ENCODE assay signal across 8 cellular contexts in the genomic region with DNA sequence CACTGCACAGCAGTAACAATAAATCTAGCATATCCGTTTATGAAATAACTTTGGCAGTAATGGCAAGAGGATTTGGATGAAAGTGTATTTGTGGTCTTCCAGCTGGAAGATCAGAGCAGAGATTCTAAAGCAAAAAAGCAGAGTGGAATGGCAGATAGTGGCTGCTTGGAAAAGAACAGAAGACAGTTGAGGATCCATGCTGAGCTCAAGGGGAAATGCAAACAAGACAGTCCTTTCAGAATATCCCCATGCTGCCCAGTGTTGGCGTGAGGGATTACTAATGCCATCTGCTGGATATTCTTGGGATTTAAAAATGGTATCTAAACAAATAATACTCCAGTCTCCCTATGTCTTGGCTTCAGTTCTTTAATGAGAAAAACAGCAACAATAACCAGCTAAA.
DNase-seq lines count a peak whose midpoint lies in the region; ATAC-seq and TF ChIP-seq lines count a peak whose summit lies in the region.

No MANE protein-coding gene starts in this region.

- TF ChIP-seq POLR2A in suprapubic skin (IDR thresholded peaks at IDR 0.05), result no peak

- H3K27ac ChIP-seq in liver (ENCODE audit: low read depth in 1 of 2, low read length in 2 of 2) (no peak overlapping the region), suprapubic skin (no peak overlapping the region)

- TF ChIP-seq EP300 in suprapubic skin (IDR thresholded peaks at IDR 0.05), result no peak

- H3K27me3 ChIP-seq in BJ (ENCODE audit: control insufficient read depth, insufficient read depth, low read length) (no peaks in the 10 kb centered on the region), liver (ENCODE audit: control insufficient read depth in 4 of 4, insufficient read depth in 4 of 4, low read length in 3 of 4) (no peaks in the 10 kb centered on the region), suprapubic skin (no peaks in the 10 kb centered on the region)

- TF ChIP-seq CTCF in BJ (IDR thresholded peaks at IDR 0.05; ENCODE audit: insufficient read depth, low read depth, low read length), result peak; percentile 33
- peak; percentile 62 for TF ChIP-seq CTCF in liver (IDR thresholded peaks at IDR 0.05; ENCODE audit: low read depth, low read length, missing input control)
- TF ChIP-seq CTCF in suprapubic skin (IDR thresholded peaks at IDR 0.05), result peak in 1 of 2 donors; percentile 32

- DNase-seq in BJ (ENCODE audit: low read depth) (no peak), HEK293T (ENCODE audit: extremely low spot score) (peak; percentile 56), NCI-H2196 treated with DMSO at 0.1 percent for 48 hours (lab: John Stamatoyannopoulos, UW; ENCODE audit: unreplicated experiment) (peak; percentile 5), brain pericyte (ENCODE audit: low read depth, low spot score) (peak; percentile 31), suprapubic skin (ENCODE audit: low spot score in 2 of 2) (no peak)

- H3K9ac ChIP-seq in liver (ENCODE audit: low read depth in 1 of 2, low read length in 2 of 2), result no peak overlapping the region

- POLR2A ChIA-PET in BJ (lab: Charles Lee) (no interaction called here), HEK293T (lab: Yijun Ruan, JAX) (no interaction called here)

- peak; percentile 94 to 95 for TF ChIP-seq RAD21 in liver (IDR thresholded peaks at IDR 0.05)

- CTCF ChIA-PET in BJ (lab: Yijun Ruan, JAX), result interaction anchor here (0.7 kb wide), 2 partner anchors 227 to 561 kb away, joined by 3 read pairs; no protein-coding TSS in a partner anchor
- CTCF ChIA-PET in HEK293T (lab: Yijun Ruan, JAX), result interaction anchor here (0.6 kb wide), 2 partner anchors 41 to 43 kb away, joined by 3 read pairs; no protein-coding TSS in a partner anchor

- H3K4me3 ChIP-seq in BJ (ENCODE audit: low read depth, low read length) (no peak overlapping the region), liver (ENCODE audit: low read depth in 1 of 3, low read length in 3 of 3) (no peak overlapping the region), suprapubic skin (no peak overlapping the region)

- no peaks in the 10 kb centered on the region for H3K4me1 ChIP-seq in liver (ENCODE audit: control insufficient read depth in 4 of 4, insufficient read depth in 4 of 4, low read length in 3 of 4)
- no peaks in the 10 kb centered on the region for H3K4me1 ChIP-seq in suprapubic skin

- ATAC-seq in GM21390 (IDR thresholded peaks at IDR 0.05; ENCODE audit: unreplicated experiment) (no peak), GM21423 (IDR thresholded peaks at IDR 0.05; ENCODE audit: unreplicated experiment) (no peak)

- H3K9me3 ChIP-seq in liver (ENCODE audit: control insufficient read depth in 4 of 4, low read length in 3 of 4) (no peaks in the 10 kb centered on the region), suprapubic skin (no peaks in the 10 kb centered on the region)

- no peaks in the 10 kb centered on the region for H3K36me3 ChIP-seq in BJ (ENCODE audit: control insufficient read depth, insufficient read depth, low read length)
- H3K36me3 ChIP-seq in liver (ENCODE audit: control insufficient read depth in 4 of 4, insufficient read depth in 3 of 4, low read depth in 1 of 4, low read length in 3 of 4), result no peaks in the 10 kb centered on the region
- H3K36me3 ChIP-seq in suprapubic skin, result no peaks in the 10 kb centered on the region

- 41% methylated on average over 2 of the region's 2 CpGs for WGBS in liver
- WGBS in suprapubic skin, result 29% methylated on average over 2 of the region's 2 CpGs

TF ChIP-seq in HEK293T, 16 proteins besides CTCF, POLR2A, EP300 and RAD21:
- TF ChIP-seq L3MBTL2 (conservative IDR thresholded peaks at IDR 0.05), result no peak

TF ChIP-seq in liver, 16 proteins besides CTCF, POLR2A, EP300 and RAD21:
- TF ChIP-seq HNF4G (IDR thresholded peaks at IDR 0.05), result no peak
- TF ChIP-seq FOXA2 (IDR thresholded peaks at IDR 0.05), result no peak
- TF ChIP-seq, protein P1, sequence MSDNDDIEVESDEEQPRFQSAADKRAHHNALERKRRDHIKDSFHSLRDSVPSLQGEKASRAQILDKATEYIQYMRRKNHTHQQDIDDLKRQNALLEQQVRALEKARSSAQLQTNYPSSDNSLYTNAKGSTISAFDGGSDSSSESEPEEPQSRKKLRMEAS (IDR thresholded peaks at IDR 0.05), result no peak
- TF ChIP-seq, protein P2, sequence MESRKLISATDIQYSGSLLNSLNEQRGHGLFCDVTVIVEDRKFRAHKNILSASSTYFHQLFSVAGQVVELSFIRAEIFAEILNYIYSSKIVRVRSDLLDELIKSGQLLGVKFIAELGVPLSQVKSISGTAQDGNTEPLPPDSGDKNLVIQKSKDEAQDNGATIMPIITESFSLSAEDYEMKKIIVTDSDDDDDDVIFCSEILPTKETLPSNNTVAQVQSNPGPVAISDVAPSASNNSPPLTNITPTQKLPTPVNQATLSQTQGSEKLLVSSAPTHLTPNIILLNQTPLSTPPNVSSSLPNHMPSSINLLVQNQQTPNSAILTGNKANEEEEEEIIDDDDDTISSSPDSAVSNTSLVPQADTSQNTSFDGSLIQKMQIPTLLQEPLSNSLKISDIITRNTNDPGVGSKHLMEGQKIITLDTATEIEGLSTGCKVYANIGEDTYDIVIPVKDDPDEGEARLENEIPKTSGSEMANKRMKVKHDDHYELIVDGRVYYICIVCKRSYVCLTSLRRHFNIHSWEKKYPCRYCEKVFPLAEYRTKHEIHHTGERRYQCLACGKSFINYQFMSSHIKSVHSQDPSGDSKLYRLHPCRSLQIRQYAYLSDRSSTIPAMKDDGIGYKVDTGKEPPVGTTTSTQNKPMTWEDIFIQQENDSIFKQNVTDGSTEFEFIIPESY (IDR thresholded peaks at IDR 0.05), result no peak
- no peak for TF ChIP-seq NR2F2 (IDR thresholded peaks at IDR 0.05)
- TF ChIP-seq GABPA (IDR thresholded peaks at IDR 0.05 in 1 of 2, conservative IDR thresholded peaks at IDR 0.05 in 1 of 2), result no peak
- TF ChIP-seq YY1 (IDR thresholded peaks at IDR 0.05), result no peak
- TF ChIP-seq TAF1 (conservative IDR thresholded peaks at IDR 0.05), result no peak

Comparison
In these comparisons a context has a peak if more than half of its experiments do, and no peak if none do; other contexts are left out.
1. DNase-seq: peak in HEK293T (single experiment), NCI-H2196 treated with DMSO at 0.1 percent for 48 hours (single experiment) and brain pericyte (single experiment); none in BJ (single experiment) and suprapubic skin (0 of 2).